20 cellular contexts compared by ENCODE assay signal in genomic region chr11:10444725-10445286, GRCh38. TPM values are rescaled to one million over a fixed set of nuclear protein-coding genes. Genes with fewer than 3 reads are reported as not detected.
A peak's percentile ranks its signal among the peaks of the same experiment; 100 is the strongest.
DNase-seq lines count a peak whose midpoint lies in the region; ATAC-seq, FAIRE-seq and TF ChIP-seq lines count a peak whose summit lies in the region.
"Had no signal": no experiment of that assay in that cellular context is flagged by ENCODE, and none has a peak within 500 bp of the region (broad histone marks: within the 10 kb centered on the region; RNA-seq: fewer than 3 reads in every experiment).

No MANE protein-coding gene starts in this region.

- H3K4me3 ChIP-seq in Loucy (ENCODE audit: low read length, poor library complexity, severe bottlenecking): no peak overlapping the region
- H3K4me3 ChIP-seq in GM12878: no peak overlapping the region
- H3K4me3 ChIP-seq: ascending aorta, heart left ventricle, MG63 had no signal

- TF ChIP-seq CTCF in Loucy (conservative IDR thresholded peaks at IDR 0.05; ENCODE audit: low read length) (no peak), GM12878 (IDR thresholded peaks at IDR 0.05 in 2 of 3, conservative IDR thresholded peaks at IDR 0.05 in 1 of 3; ENCODE audit: control insufficient read depth in 2 of 3, extremely low read depth in 1 of 3, insufficient read depth in 1 of 3, low read depth in 3 of 3, low read length in 3 of 3) (no peak)

- no peak overlapping the region for H3K4me3 Mint-ChIP-seq in stimulated activated naive CD8-positive, alpha-beta T cell treated with anti-CD3 and anti-CD28 coated beads, Interleukin-15, amount 100 ng/mL, for 72 hours
- H3K4me3 Mint-ChIP-seq: endodermal cell, HFFc6 had no signal

- H4K20me1 ChIP-seq in Loucy (ENCODE audit: insufficient read depth, low read length, poor library complexity, severe bottlenecking) (no peaks in the 10 kb centered on the region), GM12878 (ENCODE audit: control insufficient read depth, insufficient read depth) (no peaks in the 10 kb centered on the region)

- H3K9ac ChIP-seq in Loucy (ENCODE audit: low read depth, low read length, poor library complexity, severe bottlenecking) (peak overlapping the region; percentile 2), GM12878 (ENCODE audit: control insufficient read depth, insufficient read depth, low read length) (no peak overlapping the region)

- H2AFZ ChIP-seq in Loucy (ENCODE audit: low read length) (peak overlapping the region; percentile 38; the same call in 1 of the 2 replicates), GM12878 (ENCODE audit: control insufficient read depth, low read depth, low read length) (no peak overlapping the region; the same call in 1 of the 2 replicates)

- intact Hi-C loops in Right ventricle myocardium inferior (cut with DNase I) (no loop called here), cardiac septum (cut with DNase I) (no loop called here), GM12878 (cut with micrococcal nuclease; ENCODE audit: unreplicated experiment) (no loop called here)

- H3K36me3 ChIP-seq in Loucy (ENCODE audit: insufficient read depth, low read length) (no peaks in the 10 kb centered on the region), GM12878 (ENCODE audit: control insufficient read depth in 2 of 2, insufficient read depth in 2 of 2, low read length in 1 of 2) (no peaks in the 10 kb centered on the region)
- H3K36me3 ChIP-seq: ascending aorta, heart left ventricle, MG63 had no signal

- ATAC-seq in Right ventricle myocardium inferior (peak; percentile 23), GM12878 (no peak), GM21528 (IDR thresholded peaks at IDR 0.05; ENCODE audit: low FRiP score, unreplicated experiment) (no peak)
- peak; percentile 42 for ATAC-seq in stimulated activated naive CD8-positive, alpha-beta T cell treated with anti-CD3 and anti-CD28 coated beads, Interleukin-15, amount 100 ng/mL, for 72 hours

- DNase-seq in Right ventricle myocardium inferior (ENCODE audit: missing footprints) (no peak), cardiac septum (ENCODE audit: low spot score) (no peak), GM12878 (ENCODE audit: low read depth, low spot score) (no peak), 8988T (no peak), GDM1 (lab: John Stamatoyannopoulos, UW) (no peak)
- peak in 1 of 2 donors; percentile 19 for DNase-seq in stimulated activated naive CD8-positive, alpha-beta T cell treated with anti-CD3 and anti-CD28 coated beads, Interleukin-15, amount 100 ng/mL, for 72 hours
- DNase-seq: activated gamma-delta T cell treated with Interleukin-2 at 50 U/mL for 16 hours, endodermal cell, heart left ventricle, HFFc6, MG63, NCI-H187, NCI-H226, substantia nigra had no signal

- H3K4me1 Mint-ChIP-seq in stimulated activated naive CD8-positive, alpha-beta T cell treated with anti-CD3 and anti-CD28 coated beads, Interleukin-15, amount 100 ng/mL, for 72 hours: peaks cover 68% of the 10 kb centered on the region

- TF ChIP-seq POLR2A in GM12878 (IDR thresholded peaks at IDR 0.05; ENCODE audit: low read depth, low read length): no peak

- no peaks in the 10 kb centered on the region for H3K9me3 ChIP-seq in Loucy (ENCODE audit: insufficient read depth, low read depth, low read length)
- no peaks in the 10 kb centered on the region for H3K9me3 ChIP-seq in GM12878 (replicated peaks; ENCODE audit: control insufficient read depth, insufficient read depth, low read length)
- H3K9me3 ChIP-seq: ascending aorta, heart left ventricle, MG63 had no signal

- H3K27me3 Mint-ChIP-seq in stimulated activated naive CD8-positive, alpha-beta T cell treated with anti-CD3 and anti-CD28 coated beads, Interleukin-15, amount 100 ng/mL, for 72 hours: no peaks in the 10 kb centered on the region

- peak overlapping the region; percentile 38 for H3K4me2 ChIP-seq in Loucy (ENCODE audit: low read depth, low read length, poor library complexity, severe bottlenecking)
- H3K4me2 ChIP-seq in GM12878 (ENCODE audit: control insufficient read depth, insufficient read depth): no peak overlapping the region

- RAD21 ChIA-PET in GM12878 (lab: Charles Lee; ENCODE audit: unreplicated experiment): no interaction called here

- H3K27ac ChIP-seq in GM12878 (ENCODE audit: control insufficient read depth, insufficient read depth): no peak overlapping the region
- H3K27ac ChIP-seq: ascending aorta, VCaP had no signal

- BruUV-seq in GM12878 (replicated peaks; lab: Mats Ljungman, UMichigan): no TSS peak

- no peak for TF ChIP-seq RAD21 in GM12878 (IDR thresholded peaks at IDR 0.05; ENCODE audit: insufficient read depth, low read depth, low read length)

- no peak for FAIRE-seq in GM12878 (lab: Jason Lieb, UNC)
- FAIRE-seq: G401.6, GM12891 had no signal

- SMC1A ChIA-PET in GM12878 (lab: Charles Lee; ENCODE audit: uncharacterized antibody, unreplicated experiment): interaction anchor here (1.0 to 5.2 kb wide), 5 partner anchors 11 to 95 kb away, joined by 3 to 29 read pairs (median 4); partner anchors contain the start of gene AMPD3

- H3K27ac Mint-ChIP-seq in stimulated activated naive CD8-positive, alpha-beta T cell treated with anti-CD3 and anti-CD28 coated beads, Interleukin-15, amount 100 ng/mL, for 72 hours: peak overlapping the region in 1 of 2 donors; percentile 57
- H3K27ac Mint-ChIP-seq: endodermal cell, HFFc6 had no signal

- peaks cover 85% of the 10 kb centered on the region for H3K4me1 ChIP-seq in Loucy (ENCODE audit: insufficient read depth, low read length, poor library complexity, severe bottlenecking)
- H3K4me1 ChIP-seq in GM12878 (ENCODE audit: control insufficient read depth, insufficient read depth, low read length): peaks cover 18% of the 10 kb centered on the region
- H3K4me1 ChIP-seq: ascending aorta had no signal

- TF ChIP-seq EP300 in GM12878 (IDR thresholded peaks at IDR 0.05; ENCODE audit: borderline replicate concordance in 1 of 2, control insufficient read depth in 1 of 2, low read depth in 2 of 2, low read length in 2 of 2): no peak

- POLR2A ChIA-PET in GM12878 (lab: Charles Lee): interaction anchor here (3.7 kb wide), 1 partner anchor 13 kb away, joined by 21 read pairs; no protein-coding TSS in a partner anchor

- 78% methylated on average over 4 of the region's 4 CpGs for WGBS in GM12878 (ENCODE audit: insufficient coverage, insufficient replicate concordance, low lambda C conversion rate, missing lambda C conversion rate)

- H3K79me2 ChIP-seq in Loucy (ENCODE audit: insufficient read depth, low read length) (no peaks in the 10 kb centered on the region), GM12878 (ENCODE audit: control insufficient read depth, insufficient read depth, low read length) (no peaks in the 10 kb centered on the region)

- 0 out of 2 replicates have a peak, but pooled peaks cover 3% of the 10 kb centered on the region for H3F3A ChIP-seq in Loucy (ENCODE audit: low read depth)

- H3K27me3 ChIP-seq in Loucy (ENCODE audit: insufficient read depth, low read length, poor library complexity, severe bottlenecking): no peaks in the 10 kb centered on the region
- peaks cover 0 to 10% of the 10 kb centered on the region in 2 experiments; a peak in 3 of 4 replicates for H3K27me3 ChIP-seq in GM12878 (replicated peaks in 1 of 2; ENCODE audit: control insufficient read depth in 2 of 2, insufficient read depth in 2 of 2, low read length in 1 of 2)
- H3K27me3 ChIP-seq: ascending aorta, MG63 had no signal

- no peaks in the 10 kb centered on the region for H3K9me3 Mint-ChIP-seq in stimulated activated naive CD8-positive, alpha-beta T cell treated with anti-CD3 and anti-CD28 coated beads, Interleukin-15, amount 100 ng/mL, for 72 hours
- H3K9me3 Mint-ChIP-seq: endodermal cell, HFFc6 had no signal

- no peaks in the 10 kb centered on the region for H3K9me2 ChIP-seq in Loucy (replicated peaks; ENCODE audit: low read depth, low read length)

- CTCF ChIA-PET in GM12878 (lab: Yijun Ruan, JAX): interaction anchor here (1.2 to 9.0 kb wide), 3 partner anchors 10 to 38 kb away, joined by 3 to 69 read pairs (median 6); partner anchors contain the start of gene AMPD3

- in situ Hi-C loops in GM12878 (cut with MboI): no loop called here

TF ChIP-seq in GM12878, 131 proteins besides CTCF, POLR2A, EP300 and RAD21 (continues in another document):
- TF ChIP-seq ASH2L (IDR thresholded peaks at IDR 0.05; ENCODE audit: borderline replicate concordance, low read depth): no peak

RNA-seq across cellular contexts. Expression of gene AMPD3, which starts 10.3 kb away (rescaled TPM):
- total RNA-seq in Right ventricle myocardium inferior (3.5 TPM), cardiac septum (3.4 TPM), GM12878 (2014; rRNA removed) (19.6 and 20.4 TPM in 2 replicates), GM12878 (2014; rRNA removed; fragmentation: Illumina TruSeq; extraction: Trizol) (11.3 TPM in 2 replicates), GM12878 (2021) (24.3 and 28.6 TPM in 2 replicates)
- total RNA-seq in GM12878 (2013; cell fraction: nucleolus; rRNA removed): 55.0 and 61.5 TPM in 2 replicates
- 7.3 TPM for polyA plus RNA-seq in GM12878 (2011; ENCODE audit: low read depth)
- polyA plus RNA-seq in GM12878 (2011; rRNA removed) (24.3 and 27.0 TPM in 2 replicates), GM12878 (2014; fragmentation: Illumina TruSeq; extraction: Trizol) (18.2 and 21.9 TPM in 2 replicates), GM12878 (2014; fragmentation: Nextera tagmentation; extraction: Ambion mirVana) (1 to 10 TPM; 5.6 to 7.8 TPM), GM12878 (2014; rRNA removed) (20.0 and 21.7 TPM in 2 replicates), GM12878 (2016; fragmentation: Nextera tagmentation; extraction: Ambion mirVana) (1 to 10 TPM; 6.6 to 7.2 TPM)
- polyA plus RNA-seq in GM12878 (2011; cell fraction: cytosol; rRNA removed): 24.5 and 25.8 TPM in 2 replicates
- polyA plus RNA-seq in GM12878 (2011; cell fraction: nucleus; rRNA removed): 52.4 and 66.3 TPM in 2 replicates
- polyA plus RNA-seq in GM12878 (2012): 11.9 and 13.6 TPM in 2 replicates
- 26.6 and 34.5 TPM in 2 replicates for polyA minus RNA-seq in GM12878 (2011; rRNA and poly(A)+ RNA removed)
- polyA minus RNA-seq in GM12878 (2011; cell fraction: cytosol; rRNA and poly(A)+ RNA removed): 9.4 and 11.4 TPM in 2 replicates
- 30.8 and 38.7 TPM in 2 replicates for polyA minus RNA-seq in GM12878 (2011; cell fraction: nucleus; rRNA and poly(A)+ RNA removed)

Comparison
In these comparisons a context has a peak if more than half of its experiments do, and no peak if none do; other contexts are left out.
1. ATAC-seq: peak in Right ventricle myocardium inferior (single experiment) and stimulated activated naive CD8-positive, alpha-beta T cell treated with anti-CD3 and anti-CD28 coated beads, Interleukin-15, amount 100 ng/mL, for 72 hours (single experiment); none in GM12878 (single experiment) and GM21528 (single experiment).